In genomic region chr19:15300533-15301194, GRCh38 we compare ENCODE assay signal across 10 cellular contexts. TPM values are rescaled to one million over a fixed set of nuclear protein-coding genes. Genes with fewer than 3 reads are reported as not detected.
DNase-seq lines count a peak whose midpoint lies in the region; ATAC-seq and TF ChIP-seq lines count a peak whose summit lies in the region.
"Had no signal": no experiment of that assay in that cellular context is flagged by ENCODE, and none has a peak within 500 bp of the region (broad histone marks: within the 10 kb centered on the region; RNA-seq: fewer than 3 reads in every experiment).

No MANE protein-coding gene starts in this region.

- H4K5ac ChIP-seq in H9 (ENCODE audit: insufficient read length, low read depth, low read length), result no peak overlapping the region

- H3K36me3 Mint-ChIP-seq in H9 (ENCODE audit: insufficient read depth in 1 of 3, low read depth in 3 of 3), result peaks cover 5 to 19% (median 12%) of the 10 kb centered on the region in 3 experiments; a peak in 6 of 7 replicates
- H3K36me3 Mint-ChIP-seq in activated T-helper 1 cell treated with anti-CD3 and anti-CD28 coated beads, Interleukin-12 subunit alpha, Interleukin-12 subunit beta, Interleukin-2, Interleukin-4 antibody, amounts not matched to agents 30 ng/mL and 10 ng/mL and 1 ng/mL, durations not matched to agents 14 hours and 24 hours and 36 hours (ENCODE audit: low read depth), result peaks cover 17% of the 10 kb centered on the region
- no peaks in the 10 kb centered on the region for H3K36me3 Mint-ChIP-seq in immature natural killer cell

- no peak overlapping the region for H3T11ph ChIP-seq in H9 (ENCODE audit: low read length)

- no peak overlapping the region for H2AK5ac ChIP-seq in H9 (ENCODE audit: insufficient read length, low read length)

- ATAC-seq in Right ventricle myocardium inferior, result no peak
- ATAC-seq in GM19023 (IDR thresholded peaks at IDR 0.05; ENCODE audit: unreplicated experiment), result no peak

- no peaks in the 10 kb centered on the region for H4K20me1 ChIP-seq in H9 (ENCODE audit: control insufficient read depth, insufficient read depth, insufficient read length)

- H2BK15ac ChIP-seq in H9 (ENCODE audit: low read depth, low read length), result no peak overlapping the region

- H3K4me1 ChIP-seq in H9 (ENCODE audit: insufficient read depth, low read length), result peaks cover 15% of the 10 kb centered on the region

- H2BK5ac ChIP-seq in H9 (ENCODE audit: insufficient read length, low read length), result no peak overlapping the region

- DNase-seq in AG20443 (ENCODE audit: low spot score) (peak; percentile 42), H9 (no peak), immature natural killer cell (no peak), Right ventricle myocardium inferior (ENCODE audit: missing footprints) (no peak), kidney glomerular epithelial cell (lab: John Stamatoyannopoulos, UW) (no peak), NCI-H524 treated with DMSO at 0.1 percent for 48 hours (lab: John Stamatoyannopoulos, UW) (no peak)
- DNase-seq in activated T-helper 1 cell treated with anti-CD3 and anti-CD28 coated beads, Interleukin-12 subunit alpha, Interleukin-12 subunit beta, Interleukin-2, Interleukin-4 antibody, amounts not matched to agents 30 ng/mL and 10 ng/mL and 1 ng/mL, durations not matched to agents 14 hours and 24 hours and 36 hours (ENCODE audit: low spot score), result no peak
- DNase-seq: head of caudate nucleus, occipital lobe had no signal

- WGBS in H9 (ENCODE audit: extremely low coverage, insufficient read length, low lambda C conversion rate), result no CpG with 5 or more reads among the region's 6 CpGs

- H3K23ac ChIP-seq in H9 (ENCODE audit: insufficient read length, low read depth, low read length), result no peak overlapping the region

- H3K27me3 Mint-ChIP-seq in H9 (ENCODE audit: low read depth), result no peaks in the 10 kb centered on the region
- no peaks in the 10 kb centered on the region for H3K27me3 Mint-ChIP-seq in activated T-helper 1 cell treated with anti-CD3 and anti-CD28 coated beads, Interleukin-12 subunit alpha, Interleukin-12 subunit beta, Interleukin-2, Interleukin-4 antibody, amounts not matched to agents 30 ng/mL and 10 ng/mL and 1 ng/mL, durations not matched to agents 14 hours and 24 hours and 36 hours (ENCODE audit: insufficient read depth)
- peaks cover 0 to 2% (median 0%) of the 10 kb centered on the region in 3 donors for H3K27me3 Mint-ChIP-seq in immature natural killer cell (ENCODE audit: low read depth in 3 of 3)

- no peaks in the 10 kb centered on the region for H3K9me3 ChIP-seq in H9 (ENCODE audit: control insufficient read depth, low read depth, low read length)

- H3K4ac ChIP-seq in H9 (ENCODE audit: low read depth, low read length), result no peak overlapping the region

- no peak overlapping the region for H3K27ac ChIP-seq in H9 (ENCODE audit: insufficient read length, low read depth, low read length)

- no peak overlapping the region for H2BK120ac ChIP-seq in H9 (ENCODE audit: low read depth, low read length, poor library complexity, severe bottlenecking)

- H3K9ac ChIP-seq in H9 (ENCODE audit: extremely low read depth, insufficient read length, low read length), result no peak overlapping the region

- H3K14ac ChIP-seq in H9 (ENCODE audit: insufficient read depth, low read length), result no peak overlapping the region

- H3K4me3 Mint-ChIP-seq in H9 (no peak overlapping the region), immature natural killer cell (peak overlapping the region; percentile 24 to 74 (median 59))
- H3K4me3 Mint-ChIP-seq in activated T-helper 1 cell treated with anti-CD3 and anti-CD28 coated beads, Interleukin-12 subunit alpha, Interleukin-12 subunit beta, Interleukin-2, Interleukin-4 antibody, amounts not matched to agents 30 ng/mL and 10 ng/mL and 1 ng/mL, durations not matched to agents 14 hours and 24 hours and 36 hours, result peak overlapping the region; percentile 57

- H3K9me3 Mint-ChIP-seq in H9, result peaks cover 0 to 2% of the 10 kb centered on the region in 2 experiments; a peak in 1 of 5 replicates
- no peaks in the 10 kb centered on the region for H3K9me3 Mint-ChIP-seq in activated T-helper 1 cell treated with anti-CD3 and anti-CD28 coated beads, Interleukin-12 subunit alpha, Interleukin-12 subunit beta, Interleukin-2, Interleukin-4 antibody, amounts not matched to agents 30 ng/mL and 10 ng/mL and 1 ng/mL, durations not matched to agents 14 hours and 24 hours and 36 hours
- H3K9me3 Mint-ChIP-seq in immature natural killer cell, result no peaks in the 10 kb centered on the region

- H2AFZ ChIP-seq in H9 (ENCODE audit: low read length), result no peak overlapping the region

- H3K4me1 Mint-ChIP-seq in H9, result peaks cover 51 to 53% of the 10 kb centered on the region in 2 experiments
- peaks cover 77% of the 10 kb centered on the region for H3K4me1 Mint-ChIP-seq in activated T-helper 1 cell treated with anti-CD3 and anti-CD28 coated beads, Interleukin-12 subunit alpha, Interleukin-12 subunit beta, Interleukin-2, Interleukin-4 antibody, amounts not matched to agents 30 ng/mL and 10 ng/mL and 1 ng/mL, durations not matched to agents 14 hours and 24 hours and 36 hours (ENCODE audit: low read depth)
- peaks cover 94% of the 10 kb centered on the region in 2 donors for H3K4me1 Mint-ChIP-seq in immature natural killer cell

- H3K4me2 ChIP-seq in H9 (ENCODE audit: insufficient read depth, insufficient read length, low read length), result no peak overlapping the region

- H4K91ac ChIP-seq in H9 (ENCODE audit: insufficient read length, low read depth, low read length), result no peak overlapping the region

- H3K27ac Mint-ChIP-seq in H9 (peak overlapping the region; percentile 58 to 76 (median 63); a peak in 5 of 7 replicates), immature natural killer cell (peak overlapping the region in 5 of 6 donors; percentile 54 to 83 (median 70))
- peak overlapping the region; percentile 92 for H3K27ac Mint-ChIP-seq in activated T-helper 1 cell treated with anti-CD3 and anti-CD28 coated beads, Interleukin-12 subunit alpha, Interleukin-12 subunit beta, Interleukin-2, Interleukin-4 antibody, amounts not matched to agents 30 ng/mL and 10 ng/mL and 1 ng/mL, durations not matched to agents 14 hours and 24 hours and 36 hours

- peaks cover 84% of the 10 kb centered on the region for H3K79me2 ChIP-seq in H9 (ENCODE audit: insufficient read depth, low read length)

- H4K8ac ChIP-seq in H9 (replicated peaks; ENCODE audit: insufficient read length, low read depth, low read length), result no peak overlapping the region

- H3K18ac ChIP-seq in H9 (ENCODE audit: insufficient read length, low read depth, low read length), result no peak overlapping the region

- no peaks in the 10 kb centered on the region for H3K27me3 ChIP-seq in H9 (ENCODE audit: insufficient read depth, low read length)

- no peak overlapping the region for H2BK20ac ChIP-seq in H9 (ENCODE audit: low read depth, low read length, poor library complexity, severe bottlenecking)

- no peak for TF ChIP-seq CTCF in H9 (conservative IDR thresholded peaks at IDR 0.05)

- H3K56ac ChIP-seq in H9 (ENCODE audit: insufficient read length, low read depth, low read length), result no peak overlapping the region

- H2BK12ac ChIP-seq in H9 (ENCODE audit: insufficient read length, low read depth, low read length), result no peak overlapping the region

- peaks cover 16% of the 10 kb centered on the region for H3K79me1 ChIP-seq in H9 (ENCODE audit: insufficient read depth, low read depth, low read length, poor library complexity, severe bottlenecking)

- no peaks in the 10 kb centered on the region for H3K23me2 ChIP-seq in H9 (ENCODE audit: insufficient read length, low read depth, low read length, poor library complexity, severe bottlenecking)

- intact Hi-C loops in activated T-helper 1 cell treated with anti-CD3 and anti-CD28 coated beads, Interleukin-12 subunit alpha, Interleukin-12 subunit beta, Interleukin-2, Interleukin-4 antibody, amounts not matched to agents 30 ng/mL and 10 ng/mL and 1 ng/mL, durations not matched to agents 14 hours and 24 hours and 36 hours (cut with micrococcal nuclease), result loop anchor here (1.0 to 5.0 kb wide), 6 partner anchors 7 to 778 kb away; no protein-coding TSS in a partner anchor
- intact Hi-C loops in Right ventricle myocardium inferior (cut with DNase I), result no loop called here

RNA-seq across cellular contexts. Expression of gene BRD4, which starts 31.7 kb away (rescaled TPM):
- total RNA-seq in H9 (2021) (144 TPM in 2 replicates), Right ventricle myocardium inferior (56.5 TPM)
- 122 and 129 TPM in 2 replicates for total RNA-seq in activated T-helper 1 cell treated with anti-CD3 and anti-CD28 coated beads, Interleukin-12 subunit alpha, Interleukin-12 subunit beta, Interleukin-2, Interleukin-4 antibody, amounts not matched to agents 30 ng/mL and 10 ng/mL and 1 ng/mL, durations not matched to agents 14 hours and 24 hours and 36 hours
- 10 to 100 TPM in 1 of 3 donors, 1 to 10 TPM in 2; 4.3 to 16.7 (median 7.0) TPM for polyA plus RNA-seq in immature natural killer cell

Comparison
In these comparisons a context has a peak if more than half of its experiments do, and no peak if none do; other contexts are left out.
1. H3K4me3 Mint-ChIP-seq: peak in activated T-helper 1 cell treated with anti-CD3 and anti-CD28 coated beads, Interleukin-12 subunit alpha, Interleukin-12 subunit beta, Interleukin-2, Interleukin-4 antibody, amounts not matched to agents 30 ng/mL and 10 ng/mL and 1 ng/mL, durations not matched to agents 14 hours and 24 hours and 36 hours (single experiment) and immature natural killer cell (5 of 5); none in H9 (0 of 2).
2. Peak in every context shown above with its lines, with median percentiles within 50 percentile points of each other: H3K27ac Mint-ChIP-seq.